Comparison of ENCODE assay signal across 7 cellular contexts in the genomic region with DNA sequence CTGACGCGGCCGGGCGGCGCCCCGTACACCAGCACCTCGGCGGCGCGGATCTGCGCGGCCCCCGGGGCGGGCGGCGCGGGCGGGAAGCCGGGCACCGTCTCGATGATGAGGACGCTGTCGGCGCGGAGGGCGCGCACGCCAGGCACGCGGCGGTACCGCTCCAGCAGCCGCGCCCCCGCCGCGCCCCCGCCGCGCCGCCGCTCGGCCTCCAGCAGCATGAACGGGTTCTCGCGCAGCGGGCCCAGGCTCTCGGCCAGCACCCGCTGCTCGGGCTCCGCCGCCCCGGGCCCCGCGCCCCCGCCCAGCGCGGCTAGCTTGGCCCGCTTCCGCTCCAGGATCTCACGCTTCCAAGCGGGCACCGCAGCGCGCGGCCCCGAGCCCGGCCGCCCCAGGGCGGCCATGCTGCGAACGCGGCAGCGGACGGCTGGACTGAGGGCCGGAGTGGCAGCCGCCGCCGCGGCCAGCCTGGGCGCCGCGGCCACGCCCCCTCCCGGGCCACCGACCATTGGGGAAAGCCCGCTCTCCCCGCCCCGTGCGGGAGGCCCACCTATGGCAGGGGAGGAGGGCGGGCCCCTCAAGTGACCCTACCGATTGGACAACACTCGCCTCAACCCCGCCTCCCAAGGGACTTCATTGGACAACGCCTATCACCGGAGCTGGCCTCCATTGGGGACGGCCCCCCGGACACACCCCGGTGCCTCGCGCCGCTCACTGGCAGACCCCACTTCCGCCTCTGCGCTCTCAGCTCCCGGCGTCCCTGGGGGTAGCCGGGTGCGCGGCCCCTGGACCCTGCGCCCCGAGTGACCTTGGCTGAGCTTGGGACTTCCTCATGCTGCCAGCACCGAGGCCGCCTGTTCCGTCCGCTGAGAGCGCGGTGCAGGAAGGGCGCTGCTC.
DNase-seq lines count a peak whose midpoint lies in the region; ATAC-seq and TF ChIP-seq lines count a peak whose summit lies in the region.

A gene with protein sequence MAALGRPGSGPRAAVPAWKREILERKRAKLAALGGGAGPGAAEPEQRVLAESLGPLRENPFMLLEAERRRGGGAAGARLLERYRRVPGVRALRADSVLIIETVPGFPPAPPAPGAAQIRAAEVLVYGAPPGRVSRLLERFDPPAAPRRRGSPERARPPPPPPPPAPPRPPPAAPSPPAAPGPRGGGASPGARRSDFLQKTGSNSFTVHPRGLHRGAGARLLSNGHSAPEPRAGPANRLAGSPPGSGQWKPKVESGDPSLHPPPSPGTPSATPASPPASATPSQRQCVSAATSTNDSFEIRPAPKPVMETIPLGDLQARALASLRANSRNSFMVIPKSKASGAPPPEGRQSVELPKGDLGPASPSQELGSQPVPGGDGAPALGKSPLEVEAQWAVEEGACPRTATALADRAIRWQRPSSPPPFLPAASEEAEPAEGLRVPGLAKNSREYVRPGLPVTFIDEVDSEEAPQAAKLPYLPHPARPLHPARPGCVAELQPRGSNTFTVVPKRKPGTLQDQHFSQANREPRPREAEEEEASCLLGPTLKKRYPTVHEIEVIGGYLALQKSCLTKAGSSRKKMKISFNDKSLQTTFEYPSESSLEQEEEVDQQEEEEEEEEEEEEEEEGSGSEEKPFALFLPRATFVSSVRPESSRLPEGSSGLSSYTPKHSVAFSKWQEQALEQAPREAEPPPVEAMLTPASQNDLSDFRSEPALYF (minus strand): TSS at position 431 of the 894 bp plus-strand sequence. CDS start 30 bp downstream, at position 401.

- peak within 1 kb of the TSS; percentile 80 for H3K9ac ChIP-seq in rectal smooth muscle tissue (ENCODE audit: low read length)

- peak; percentile 88 for ATAC-seq in GM18502 (IDR thresholded peaks at IDR 0.05; ENCODE audit: poor library complexity, unreplicated experiment)
- ATAC-seq in HG02970 (IDR thresholded peaks at IDR 0.05; ENCODE audit: low FRiP score, unreplicated experiment), result peak; percentile 85

- TF ChIP-seq CTCF in astrocyte of the cerebellum (IDR thresholded peaks at IDR 0.05; ENCODE audit: low read depth, low read length, missing control alignments), result no peak

- H3K36me3 ChIP-seq in rectal smooth muscle tissue (ENCODE audit: control insufficient read depth, insufficient read depth, low read length), result no peaks in the 10 kb centered on the region

- no peaks in the 10 kb centered on the region for H3K27me3 ChIP-seq in rectal smooth muscle tissue (ENCODE audit: control insufficient read depth, insufficient read depth, low read length)

- DNase-seq in NCI-H1930 (lab: John Stamatoyannopoulos, UW) (peak; percentile 99), T-helper 22 cell (ENCODE audit: low read depth) (peak; percentile 98), astrocyte of the cerebellum (ENCODE audit: low read depth) (peak; percentile 97), hepatic stellate cell (ENCODE audit: low spot score) (peak; percentile 100)

- H3K4me3 ChIP-seq in astrocyte of the cerebellum (ENCODE audit: low read depth, low read length) (peak within 1 kb of the TSS; percentile 62), rectal smooth muscle tissue (ENCODE audit: low read length) (peak within 1 kb of the TSS; percentile 84)

- peaks cover 23% of the 10 kb centered on the region for H3K4me1 ChIP-seq in rectal smooth muscle tissue (ENCODE audit: control insufficient read depth, insufficient read depth, low read length)

- peak within 1 kb of the TSS; percentile 58 for H3K27ac ChIP-seq in rectal smooth muscle tissue (ENCODE audit: low read depth, low read length)

- in situ Hi-C loops in astrocyte of the cerebellum (cut with HindIII; ENCODE audit: low sequenced_read_pairs), result no loop called here

Comparison
In these comparisons a context has a peak if more than half of its experiments do, and no peak if none do; other contexts are left out.
1. Peak in every context shown above with its lines: DNase-seq, ATAC-seq, H3K4me3 ChIP-seq and H3K27ac ChIP-seq.